1 cellular context compared by ENCODE assay signal in the genomic region with DNA sequence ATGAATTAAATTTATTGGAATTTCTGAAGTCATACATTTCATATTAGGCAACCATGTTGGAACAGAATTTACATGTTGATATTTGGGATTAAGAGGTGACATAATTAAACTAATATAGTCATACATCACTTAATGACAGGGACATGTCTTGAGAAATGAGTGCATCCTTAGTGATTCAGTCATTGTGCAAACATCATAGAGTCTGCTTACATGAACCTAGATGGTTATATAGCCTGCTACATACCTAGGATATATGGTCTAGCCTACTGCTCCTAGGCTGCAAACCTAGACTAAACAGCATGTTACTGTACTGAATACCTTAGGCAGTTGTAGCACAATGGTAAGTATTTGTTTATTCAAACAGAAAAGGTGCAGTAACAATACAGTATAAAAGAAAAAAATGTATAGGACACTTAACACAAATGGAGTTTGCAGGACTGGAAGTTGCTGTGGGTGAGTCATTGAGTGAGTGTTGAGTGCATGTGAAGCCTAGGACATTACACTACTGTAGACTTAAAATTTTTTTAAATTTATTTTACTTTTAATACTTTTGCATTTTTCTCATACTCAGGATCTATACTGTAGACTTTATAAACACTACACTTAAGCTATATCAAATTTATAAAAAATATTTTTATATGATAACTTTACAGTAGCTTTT.
TF ChIP-seq lines count a peak whose summit lies in the region.

No MANE protein-coding gene starts in this region.

TF ChIP-seq in HEK293, 187 proteins besides CTCF, POLR2A, EP300 and RAD21:
- TF ChIP-seq TSHZ1 (tag by site-specific recombination; IDR thresholded peaks at IDR 0.05; ENCODE audit: borderline replicate concordance) (no peak), ZNF362 (tag by site-specific recombination; IDR thresholded peaks at IDR 0.05) (0 out of 2 replicates have a peak, but pooled peaks have one; percentile 27), PATZ1 (tag by site-specific recombination; IDR thresholded peaks at IDR 0.05) (no peak), GLIS1 (tag by site-specific recombination; IDR thresholded peaks at IDR 0.05) (no peak), ZBTB20 (tag by site-specific recombination; IDR thresholded peaks at IDR 0.05) (no peak)
- TF ChIP-seq, protein P1, sequence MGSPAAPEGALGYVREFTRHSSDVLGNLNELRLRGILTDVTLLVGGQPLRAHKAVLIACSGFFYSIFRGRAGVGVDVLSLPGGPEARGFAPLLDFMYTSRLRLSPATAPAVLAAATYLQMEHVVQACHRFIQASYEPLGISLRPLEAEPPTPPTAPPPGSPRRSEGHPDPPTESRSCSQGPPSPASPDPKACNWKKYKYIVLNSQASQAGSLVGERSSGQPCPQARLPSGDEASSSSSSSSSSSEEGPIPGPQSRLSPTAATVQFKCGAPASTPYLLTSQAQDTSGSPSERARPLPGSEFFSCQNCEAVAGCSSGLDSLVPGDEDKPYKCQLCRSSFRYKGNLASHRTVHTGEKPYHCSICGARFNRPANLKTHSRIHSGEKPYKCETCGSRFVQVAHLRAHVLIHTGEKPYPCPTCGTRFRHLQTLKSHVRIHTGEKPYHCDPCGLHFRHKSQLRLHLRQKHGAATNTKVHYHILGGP (tag by site-specific recombination; IDR thresholded peaks at IDR 0.05) = no peak
